Comparison of ENCODE assay signal across 14 cellular contexts in genomic region chr6:131843768-131844167, GRCh38. TPM values are rescaled to one million over a fixed set of nuclear protein-coding genes. Genes with fewer than 3 reads are reported as not detected.
DNase-seq lines count a peak whose midpoint lies in the region; ATAC-seq and TF ChIP-seq lines count a peak whose summit lies in the region.
"Had no signal": no experiment of that assay in that cellular context is flagged by ENCODE, and none has a peak within 500 bp of the region (broad histone marks: within the 10 kb centered on the region; RNA-seq: fewer than 3 reads in every experiment).

No MANE protein-coding gene starts in this region.

- TF ChIP-seq EP300 in tibial nerve (IDR thresholded peaks at IDR 0.05) = no peak

- H3K79me2 ChIP-seq in PC-3 (ENCODE audit: low read length) = no peaks in the 10 kb centered on the region
- H3K79me2 ChIP-seq in fibroblast of lung (ENCODE audit: control insufficient read depth, insufficient read depth, low read length) = no peaks in the 10 kb centered on the region

- ATAC-seq in PC-3 (peak; percentile 22; the same call in 1 of the 2 replicates), right lobe of liver (no peak), GM21526 (IDR thresholded peaks at IDR 0.05; ENCODE audit: low FRiP score, unreplicated experiment) (no peak), HG03175 (IDR thresholded peaks at IDR 0.05; ENCODE audit: unreplicated experiment) (no peak), T-cell (replicated peaks in 1 of 4) (no peak)
- ATAC-seq: CD8-positive, alpha-beta T cell; K562 had no signal

- H3K4me1 Mint-ChIP-seq in type B pancreatic cell (ENCODE audit: unreplicated experiment) (no peaks in the 10 kb centered on the region), T-cell (no peaks in the 10 kb centered on the region)
- H3K4me1 Mint-ChIP-seq: CD14-positive monocyte had no signal

- H3K4me2 ChIP-seq in PC-3 (ENCODE audit: low read length) = peak overlapping the region; percentile 60
- H3K4me2 ChIP-seq in fibroblast of lung (ENCODE audit: extremely low read depth, insufficient read depth, low read length) = peak overlapping the region; percentile 56

- no peak overlapping the region for H3K4me3 Mint-ChIP-seq in type B pancreatic cell
- no peak overlapping the region for H3K4me3 Mint-ChIP-seq in T-cell
- H3K4me3 Mint-ChIP-seq: CD14-positive monocyte; CD8-positive, alpha-beta T cell had no signal

- DNase-seq in PC-3 = no peak
- no peak for DNase-seq in fibroblast of lung (ENCODE audit: low read depth in 2 of 2)
- DNase-seq in right lobe of liver = no peak
- no peak for DNase-seq in type B pancreatic cell (ENCODE audit: extremely low spot score, unreplicated experiment)
- DNase-seq in T-cell = no peak
- DNase-seq in tibial nerve (ENCODE audit: low spot score in 2 of 2) = no peak
- DNase-seq: CD8-positive, alpha-beta T cell; COR-L47; DMS153; DMS79 treated with DMSO at 0.1 percent for 48 hours had no signal

- POLR2A ChIA-PET in PC-3 (lab: Charles Lee; ENCODE audit: unreplicated experiment) = interaction anchor here (0.6 to 0.7 kb wide), 2 partner anchors 66 to 216 kb away, joined by 3 read pairs; partner anchors contain the start of gene MED23
- POLR2A ChIA-PET in T-cell (lab: Charles Lee) = interaction anchor here in 1 of 2 donors (0.6 kb wide), 1 partner anchor 35 kb away, joined by 12 read pairs; no protein-coding TSS in a partner anchor

- H3K36me3 Mint-ChIP-seq in type B pancreatic cell (no peaks in the 10 kb centered on the region), T-cell (no peaks in the 10 kb centered on the region)
- H3K36me3 Mint-ChIP-seq: CD14-positive monocyte; CD8-positive, alpha-beta T cell had no signal

- no peaks in the 10 kb centered on the region for H3K36me3 ChIP-seq in PC-3 (ENCODE audit: low read depth, low read length)
- no peaks in the 10 kb centered on the region for H3K36me3 ChIP-seq in fibroblast of lung (ENCODE audit: control insufficient read depth, insufficient read depth, low read length)
- H3K36me3 ChIP-seq in right lobe of liver = no peaks in the 10 kb centered on the region
- no peaks in the 10 kb centered on the region for H3K36me3 ChIP-seq in tibial nerve

- 83% methylated on average over 1 of the region's 2 CpGs for WGBS in right lobe of liver (ENCODE audit: insufficient coverage, low coverage, low lambda C conversion rate, missing lambda C conversion rate)
- WGBS in tibial nerve, 2 donors = 95 to 98% methylated on average over 2 of the region's 2 CpGs

- no peaks in the 10 kb centered on the region for H3K9me2 ChIP-seq in PC-3 (replicated peaks; ENCODE audit: low read length)

- H3K27me3 Mint-ChIP-seq in type B pancreatic cell (no peaks in the 10 kb centered on the region), T-cell (peaks cover 17 to 20% of the 10 kb centered on the region in 2 donors)

- H3F3A ChIP-seq in PC-3 (ENCODE audit: low read length, unreplicated experiment) = no peaks in the 10 kb centered on the region

- H3K4me1 ChIP-seq in PC-3 (ENCODE audit: insufficient read depth, low read length) (peaks cover 13% of the 10 kb centered on the region), fibroblast of lung (ENCODE audit: control insufficient read depth, extremely low read depth, insufficient read depth, low read length) (peaks cover 6% of the 10 kb centered on the region), right lobe of liver (peaks cover 0 to 51% (median 17%) of the 10 kb centered on the region in 4 donors), tibial nerve (no peaks in the 10 kb centered on the region)

- intact Hi-C loops in PC-3 (cut with micrococcal nuclease) = loop anchor here (5.0 kb wide), 1 partner anchor 69 kb away; no protein-coding TSS in a partner anchor
- intact Hi-C loops in right lobe of liver (cut with DNase I) = no loop called here

- no peaks in the 10 kb centered on the region for H3K9me3 Mint-ChIP-seq in type B pancreatic cell
- no peaks in the 10 kb centered on the region for H3K9me3 Mint-ChIP-seq in T-cell
- H3K9me3 Mint-ChIP-seq: CD8-positive, alpha-beta T cell had no signal

- TF ChIP-seq CTCF in PC-3 (conservative IDR thresholded peaks at IDR 0.05; ENCODE audit: low read depth, low read length) (no peak), fibroblast of lung (conservative IDR thresholded peaks at IDR 0.05 in 1 of 2, IDR thresholded peaks at IDR 0.05 in 1 of 2; ENCODE audit: low read depth in 1 of 2, low read length in 2 of 2) (no peak), right lobe of liver (IDR thresholded peaks at IDR 0.05) (no peak), type B pancreatic cell (conservative IDR thresholded peaks at IDR 0.05) (no peak), tibial nerve (IDR thresholded peaks at IDR 0.05) (no peak)

- H3K4me3 ChIP-seq in PC-3 (ENCODE audit: low read length) = no peak overlapping the region
- H3K4me3 ChIP-seq in fibroblast of lung (replicated peaks in 1 of 4; ENCODE audit: control extremely low read depth in 1 of 4, insufficient read depth in 1 of 4, low read depth in 3 of 4, low read length in 4 of 4) = no peak overlapping the region
- peak overlapping the region in 1 of 3 donors; percentile 60 for H3K4me3 ChIP-seq in right lobe of liver
- no peak overlapping the region for H3K4me3 ChIP-seq in tibial nerve
- H3K4me3 ChIP-seq: K562 had no signal

- no peak overlapping the region for H3K9ac ChIP-seq in PC-3 (ENCODE audit: low read length)
- no peak overlapping the region for H3K9ac ChIP-seq in fibroblast of lung (ENCODE audit: insufficient read depth, low read length)

- H4K20me1 ChIP-seq in PC-3 (ENCODE audit: low read length) (no peaks in the 10 kb centered on the region), fibroblast of lung (ENCODE audit: control insufficient read depth, extremely low read depth, insufficient read depth, low read length) (no peaks in the 10 kb centered on the region)

- H3K27ac Mint-ChIP-seq in type B pancreatic cell (peak overlapping the region; percentile 19), T-cell (no peak overlapping the region)
- H3K27ac Mint-ChIP-seq: CD14-positive monocyte; CD8-positive, alpha-beta T cell had no signal

- H3K27me3 ChIP-seq in PC-3 (ENCODE audit: low read length) (no peaks in the 10 kb centered on the region), fibroblast of lung (ENCODE audit: control insufficient read depth, insufficient read depth, low read length) (no peaks in the 10 kb centered on the region), right lobe of liver (no peaks in the 10 kb centered on the region), tibial nerve (no peaks in the 10 kb centered on the region)

- BruUV-seq in PC-3 (replicated peaks; lab: Mats Ljungman, UMichigan) = no TSS peak

- TF ChIP-seq POLR2A in right lobe of liver (IDR thresholded peaks at IDR 0.05) = no peak
- TF ChIP-seq POLR2A in tibial nerve (IDR thresholded peaks at IDR 0.05) = no peak

- H3K27ac ChIP-seq in PC-3 (ENCODE audit: low read length) (0 out of 2 replicates have a peak overlapping the region, but pooled peaks have one; percentile 12), fibroblast of lung (ENCODE audit: insufficient read depth, low read length) (peak overlapping the region; percentile 39), right lobe of liver (peak overlapping the region in 2 of 3 donors; percentile 81 to 87), tibial nerve (no peak overlapping the region)

- H3K9me3 ChIP-seq in PC-3 (ENCODE audit: low read length) (no peaks in the 10 kb centered on the region), fibroblast of lung (ENCODE audit: control insufficient read depth, insufficient read depth, low read depth, low read length) (no peaks in the 10 kb centered on the region), right lobe of liver (no peaks in the 10 kb centered on the region), tibial nerve (no peaks in the 10 kb centered on the region)

- CTCF ChIA-PET in PC-3 (lab: Charles Lee) (no interaction called here), T-cell (lab: Charles Lee) (interaction anchor here (0.6 to 0.7 kb wide), 4 partner anchors 27 to 429 kb away, joined by 3 to 8 read pairs (median 4); no protein-coding TSS in a partner anchor)

- H2AFZ ChIP-seq in PC-3 (ENCODE audit: low read length) (no peak overlapping the region), fibroblast of lung (ENCODE audit: low read length) (no peak overlapping the region)

RNA-seq across cellular contexts. Expression of gene ENPP1, which starts 35.9 kb away (rescaled TPM):
- total RNA-seq in PC-3 (2014; rRNA removed) = 4.4 and 5.1 TPM in 2 replicates
- 13.1 and 85.4 TPM in 2 replicates for total RNA-seq in fibroblast of lung
- polyA plus RNA-seq in fibroblast of lung = 48.6 and 51.7 TPM in 2 replicates
- polyA plus RNA-seq in fibroblast of lung (2012) = 22.8 and 24.8 TPM in 2 replicates
- 13.0 and 15.2 TPM in 2 replicates for polyA minus RNA-seq in fibroblast of lung (ENCODE audit: low replicate concordance)
- 10 to 100 TPM; 27.5 to 61.6 (median 45.6) TPM for total RNA-seq in right lobe of liver
- 12.9 and 13.4 TPM in 2 replicates for total RNA-seq in type B pancreatic cell (ENCODE audit: low replicate concordance)
- under 1 TPM; 0.15 to 0.47 (median 0.35) TPM for total RNA-seq in T-cell
- 10 to 100 TPM; 11.8 to 22.8 (median 18.7) TPM for total RNA-seq in tibial nerve
- total RNA-seq: CD8-positive, alpha-beta T cell had no signal
- polyA plus RNA-seq: CD14-positive monocyte had no signal

Comparison
In these comparisons a context has a peak if more than half of its experiments do, and no peak if none do; other contexts are left out.
1. H3K27ac ChIP-seq: peak in PC-3 (single experiment), fibroblast of lung (single experiment) and right lobe of liver (2 of 3); none in tibial nerve (0 of 4).